ENCODE assay signal across 27 cellular contexts in genomic region chr11:32219320-32219719, GRCh38.
"Had no signal": no experiment of that assay in that cellular context is flagged by ENCODE, and none has a peak within 500 bp of the region (broad histone marks: within the 10 kb centered on the region; RNA-seq: fewer than 3 reads in every experiment).

No MANE protein-coding gene starts in this region.

- H2AFZ ChIP-seq: parathyroid adenoma had no signal

- FAIRE-seq: small intestine had no signal

- DNase-seq: naive thymus-derived CD8-positive, alpha-beta T cell; nephron progenitor cell; nucleus accumbens; ovary; posterior cingulate gyrus; psoas muscle; right cardiac atrium; right lobe of liver; sigmoid colon; small intestine; stimulated activated CD4-positive, alpha-beta T cell treated with anti-CD3 and anti-CD28 coated beads, Interleukin-15, amount 100 ng/mL, for 24 hours; stimulated activated CD4-positive, alpha-beta T cell treated with anti-CD3 and anti-CD28 coated beads, Interleukin-2, amount 100 ng/mL, for 24 hours; stimulated activated CD4-positive, alpha-beta T cell treated with anti-CD3 and anti-CD28 coated beads, Interleukin-2, amount 100 ng/mL, for 48 hours; stimulated activated CD4-positive, alpha-beta T cell treated with anti-CD3 and anti-CD28 coated beads, Interleukin-4, amount 100 ng/mL, for 24 hours; stimulated activated naive B cell treated with anti-CD40 and anti-IgM and Interleukin-4, amounts not matched to agents 10 μg/mL and 1 μg/mL and 100 μg/mL, for 72 hours; stimulated activated naive CD4-positive, alpha-beta T cell treated with Interleukin-2 at 50 U/mL for 16 hours; stomach; thyroid gland; trophoblast cell; upper lobe of left lung; uterus had no signal

- H3K36me3 ChIP-seq: neutrophil, ovary, right lobe of liver, sigmoid colon, stomach, thoracic aorta, thyroid gland, tibial nerve, upper lobe of left lung, uterus had no signal

- H3K27me3 ChIP-seq: ovary, right lobe of liver, sigmoid colon, thyroid gland, tibial nerve, upper lobe of left lung, uterus had no signal

- ATAC-seq: naive thymus-derived CD8-positive, alpha-beta T cell; natural killer cell treated with Interleukin-12 subunit alpha and Interleukin-12 subunit beta and Interleukin-15 and Interleukin-18, amount 100 ng/mL, for 72 hours; psoas muscle; right cardiac atrium; right lobe of liver; stimulated activated effector memory CD8-positive, alpha-beta T cell treated with anti-CD3 and anti-CD28 coated beads, Interleukin-12 subunit alpha, Interleukin-12 subunit beta, amount 100 ng/mL, for 72 hours; stimulated activated naive B cell treated with anti-CD40 and anti-IgM and Interleukin-4, amounts not matched to agents 10 μg/mL and 1 μg/mL and 100 μg/mL, for 72 hours had no signal

- H3K4me1 ChIP-seq: parathyroid adenoma, psoas muscle, right lobe of liver, sigmoid colon, stomach, thyroid gland, tibial nerve, upper lobe of left lung, uterus had no signal

- H3K9me3 ChIP-seq: neutrophil, ovary, psoas muscle, right lobe of liver, sigmoid colon, stomach, thoracic aorta, thyroid gland, tibial nerve, upper lobe of left lung, uterus had no signal

- H3K9ac ChIP-seq: parathyroid adenoma had no signal

- H3K79me2 ChIP-seq: parathyroid adenoma had no signal

- H3K4me3 ChIP-seq: ovary, psoas muscle, right lobe of liver, sigmoid colon, stomach, thoracic aorta, thyroid gland, tibial nerve, upper lobe of left lung, uterus had no signal

- H3K27ac ChIP-seq: neutrophil, ovary, parathyroid adenoma, psoas muscle, right lobe of liver, sigmoid colon, stomach, thoracic aorta, thyroid gland, tibial nerve, upper lobe of left lung, uterus had no signal
